Comparison of ENCODE assay signal across 9 cellular contexts in the genomic region with DNA sequence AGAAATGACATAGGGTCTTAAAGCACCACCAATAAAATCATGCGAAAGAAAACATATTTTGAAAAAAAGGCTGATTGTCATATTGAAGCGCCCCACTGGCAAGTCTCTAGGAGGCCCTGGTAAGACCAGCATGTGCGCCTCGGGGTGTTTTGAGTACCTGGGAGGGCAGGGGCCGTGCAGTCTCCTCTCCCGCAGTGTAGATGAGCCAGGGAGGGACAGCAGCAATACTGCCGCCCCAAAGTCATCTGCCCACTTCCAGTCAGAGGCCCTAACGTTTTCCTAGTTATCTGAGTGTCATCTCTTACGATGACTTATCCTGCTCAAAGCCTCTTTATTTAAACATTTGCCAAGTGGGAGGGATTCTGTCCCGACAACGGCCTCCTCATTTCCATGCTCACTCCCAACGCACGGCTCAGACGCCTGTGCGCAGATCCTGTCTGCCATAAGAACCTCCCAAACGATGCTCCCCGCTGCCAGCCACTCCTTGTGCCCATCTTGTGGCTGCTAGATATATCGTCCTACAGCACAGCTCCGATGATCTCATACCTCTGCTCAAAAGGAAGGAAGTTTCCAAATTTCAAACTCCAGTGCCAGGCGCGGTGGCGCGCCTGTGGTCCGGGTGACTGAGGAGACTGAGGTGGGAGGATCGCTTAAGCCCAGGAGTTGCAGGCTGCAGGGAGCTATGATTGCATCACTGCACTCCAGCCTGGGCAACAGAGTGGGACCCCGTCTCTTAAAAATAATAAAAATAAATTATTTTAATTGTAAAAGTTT. TPM values are rescaled to one million over a fixed set of nuclear protein-coding genes. Genes with fewer than 3 reads are reported as not detected.
DNase-seq lines count a peak whose midpoint lies in the region; ATAC-seq and TF ChIP-seq lines count a peak whose summit lies in the region.
"Had no signal": no experiment of that assay in that cellular context is flagged by ENCODE, and none has a peak within 500 bp of the region (broad histone marks: within the 10 kb centered on the region; RNA-seq: fewer than 3 reads in every experiment).

No MANE protein-coding gene starts in this region.

- H3K9me3 ChIP-seq in left ventricle myocardium inferior (replicated peaks) (no peaks in the 10 kb centered on the region), psoas muscle (no peaks in the 10 kb centered on the region)

- no peaks in the 10 kb centered on the region for H3K27me3 Mint-ChIP-seq in activated T-helper 17 cell treated with anti-CD3 and anti-CD28 coated beads, Interleukin-2, amount 50 U/mL, for 72 hours
- H3K27me3 Mint-ChIP-seq: activated B cell treated with CpG ODN at 0.5 μM for 24 hours had no signal

- ATAC-seq in HG02885 (IDR thresholded peaks at IDR 0.05; ENCODE audit: poor library complexity, unreplicated experiment) (peak; percentile 18), psoas muscle (peak in 3 of 4 donors; percentile 34 to 59 (median 57))
- no peak for ATAC-seq in activated T-helper 17 cell treated with anti-CD3 and anti-CD28 coated beads, Interleukin-2, amount 50 U/mL, for 72 hours (replicated peaks)

- TF ChIP-seq CTCF in left ventricle myocardium inferior (IDR thresholded peaks at IDR 0.05; ENCODE audit: borderline replicate concordance) (no peak), psoas muscle (IDR thresholded peaks at IDR 0.05) (no peak)

- H3K4me3 ChIP-seq in left ventricle myocardium inferior (peak overlapping the region; percentile 15), psoas muscle (no peak overlapping the region)

- H3K27me3 ChIP-seq in left ventricle myocardium inferior (ENCODE audit: low read depth): no peaks in the 10 kb centered on the region
- no peaks in the 10 kb centered on the region for H3K27me3 ChIP-seq in psoas muscle (ENCODE audit: insufficient read depth in 3 of 3, low read length in 2 of 3)

- intact Hi-C loops in left ventricle myocardium inferior (cut with micrococcal nuclease): loop anchor here (2.0 to 10.0 kb wide), 2 partner anchors 97 to 401 kb away; no protein-coding TSS in a partner anchor
- intact Hi-C loops in psoas muscle (cut with DNase I): loop anchor here (2.0 to 5.0 kb wide), 4 partner anchors 76 to 404 kb away; no protein-coding TSS in a partner anchor

- peak overlapping the region; percentile 5 for H3K27ac ChIP-seq in left ventricle myocardium inferior (replicated peaks)
- no peak overlapping the region for H3K27ac ChIP-seq in psoas muscle

- H3K36me3 ChIP-seq in left ventricle myocardium inferior (no peaks in the 10 kb centered on the region), psoas muscle (ENCODE audit: insufficient read depth in 1 of 2, low read depth in 1 of 2) (no peaks in the 10 kb centered on the region)

- H3K4me1 ChIP-seq in left ventricle myocardium inferior: peaks cover 13% of the 10 kb centered on the region
- no peaks in the 10 kb centered on the region for H3K4me1 ChIP-seq in psoas muscle

- WGBS in psoas muscle, 3 donors: 83 to 89% (median 84%) methylated on average over 26 of the region's 26 CpGs

- H3K4me3 Mint-ChIP-seq in activated T-helper 17 cell treated with anti-CD3 and anti-CD28 coated beads, Interleukin-2, amount 50 U/mL, for 72 hours: no peak overlapping the region
- H3K4me3 Mint-ChIP-seq: activated B cell treated with CpG ODN at 0.5 μM for 24 hours had no signal

- H3K27ac Mint-ChIP-seq in activated T-helper 17 cell treated with anti-CD3 and anti-CD28 coated beads, Interleukin-2, amount 50 U/mL, for 72 hours: no peak overlapping the region
- H3K27ac Mint-ChIP-seq: activated B cell treated with CpG ODN at 0.5 μM for 24 hours had no signal

- DNase-seq in UCSD-AML1 (lab: John Stamatoyannopoulos, UW; ENCODE audit: unreplicated experiment) (peak; percentile 80), left ventricle myocardium inferior (peak; percentile 48), psoas muscle (peak; percentile 41 to 67), NCI-H510A treated with DMSO at 0.1 percent for 48 hours (lab: John Stamatoyannopoulos, UW) (no peak), H4 (ENCODE audit: low spot score) (no peak)
- no peak for DNase-seq in activated CD4-positive, alpha-beta T cell treated with anti-CD3 and anti-CD28 coated beads for 1 hour
- DNase-seq: activated B cell treated with CpG ODN at 0.5 μM for 24 hours had no signal

- no peaks in the 10 kb centered on the region for H3K9me3 Mint-ChIP-seq in activated T-helper 17 cell treated with anti-CD3 and anti-CD28 coated beads, Interleukin-2, amount 50 U/mL, for 72 hours
- H3K9me3 Mint-ChIP-seq: activated B cell treated with CpG ODN at 0.5 μM for 24 hours had no signal

- no peaks in the 10 kb centered on the region for H3K36me3 Mint-ChIP-seq in activated T-helper 17 cell treated with anti-CD3 and anti-CD28 coated beads, Interleukin-2, amount 50 U/mL, for 72 hours (ENCODE audit: low read depth)

- peaks cover 4% of the 10 kb centered on the region for H3K4me1 Mint-ChIP-seq in activated T-helper 17 cell treated with anti-CD3 and anti-CD28 coated beads, Interleukin-2, amount 50 U/mL, for 72 hours

RNA-seq across cellular contexts. Expression of a gene that starts 17.2 kb away (rescaled TPM):
- total RNA-seq in left ventricle myocardium inferior (0.41 TPM), psoas muscle (under 1 TPM in 1 of 4 donors, not detected in 3; 0.19 TPM)
- polyA plus RNA-seq in psoas muscle: under 1 TPM in 2 of 3 donors, not detected in 1; 0.01 to 0.03 TPM
- total RNA-seq in H4 (2014; rRNA removed; shearing (Covaris generic)): not detected in 2 replicates
- total RNA-seq in activated T-helper 17 cell treated with anti-CD3 and anti-CD28 coated beads, Interleukin-2, amount 50 U/mL, for 72 hours: not detected
- total RNA-seq: activated B cell treated with CpG ODN at 0.5 μM for 24 hours had no signal

RNA-seq across cellular contexts. Expression of a gene that starts 45.3 kb away (rescaled TPM):
- total RNA-seq in left ventricle myocardium inferior (16.5 TPM), psoas muscle (1 to 10 TPM; 3.5 to 8.4 (median 6.4) TPM)
- 10 to 100 TPM in 1 of 3 donors, 1 to 10 TPM in 2; 5.2 to 10.7 (median 7.7) TPM for polyA plus RNA-seq in psoas muscle
- total RNA-seq in H4 (2014; rRNA removed; shearing (Covaris generic)): 27.3 and 34.8 TPM in 2 replicates
- total RNA-seq in activated T-helper 17 cell treated with anti-CD3 and anti-CD28 coated beads, Interleukin-2, amount 50 U/mL, for 72 hours: 10 to 100 TPM; 31.7 to 57.4 TPM

Comparison
In these comparisons a context has a peak if more than half of its experiments do, and no peak if none do; other contexts are left out.
1. DNase-seq: peak in UCSD-AML1 (single experiment), left ventricle myocardium inferior (single experiment) and psoas muscle (2 of 2); none in NCI-H510A treated with DMSO at 0.1 percent for 48 hours (single experiment), H4 (single experiment) and activated CD4-positive, alpha-beta T cell treated with anti-CD3 and anti-CD28 coated beads for 1 hour (single experiment).